In genomic region chr4:4384837-4385236, GRCh38 we compare ENCODE assay signal across 10 cellular contexts. TPM values are rescaled to one million over a fixed set of nuclear protein-coding genes. Genes with fewer than 3 reads are reported as not detected.
DNase-seq lines count a peak whose midpoint lies in the region; ATAC-seq, FAIRE-seq and TF ChIP-seq lines count a peak whose summit lies in the region.
"Had no signal": no experiment of that assay in that cellular context is flagged by ENCODE, and none has a peak within 500 bp of the region (broad histone marks: within the 10 kb centered on the region; RNA-seq: fewer than 3 reads in every experiment).

No MANE protein-coding gene starts in this region.

- H3K79me2 ChIP-seq in fibroblast of lung (ENCODE audit: control insufficient read depth, insufficient read depth, low read length), result no peaks in the 10 kb centered on the region

- 35 to 52% (median 37%) methylated on average over 5 of the region's 5 CpGs for WGBS in small intestine, 3 donors

- TF ChIP-seq CTCF in fibroblast of lung (conservative IDR thresholded peaks at IDR 0.05 in 1 of 2, IDR thresholded peaks at IDR 0.05 in 1 of 2; ENCODE audit: low read depth in 1 of 2, low read length in 2 of 2), result peak; percentile 26 to 27

- no peaks in the 10 kb centered on the region for H3K36me3 ChIP-seq in fibroblast of lung (ENCODE audit: control insufficient read depth, insufficient read depth, low read length)
- no peaks in the 10 kb centered on the region for H3K36me3 ChIP-seq in small intestine (ENCODE audit: control insufficient read depth in 2 of 2, insufficient read depth in 2 of 2, low read length in 2 of 2)
- H3K36me3 ChIP-seq: SJSA1 had no signal

- H3K27ac ChIP-seq in fibroblast of lung (ENCODE audit: insufficient read depth, low read length) (no peak overlapping the region), small intestine (ENCODE audit: low read depth in 1 of 2, low read length in 1 of 2) (no peak overlapping the region)
- H3K27ac ChIP-seq: SJSA1 had no signal

- H3K9ac ChIP-seq in fibroblast of lung (ENCODE audit: insufficient read depth, low read length), result no peak overlapping the region

- DNase-seq in A172 (ENCODE audit: low spot score) (peak; percentile 19), RPMI8226 (peak; percentile 27), fibroblast of lung (ENCODE audit: low read depth in 2 of 2) (no peak), hepatic stellate cell (ENCODE audit: low spot score) (no peak), small intestine (no peak)
- DNase-seq in effector CD4-positive, alpha-beta T cell, result no peak

- peak; percentile 82 for FAIRE-seq in G401.6 (lab: Jason Lieb, UNC)
- no peak for FAIRE-seq in small intestine (lab: Jason Lieb, UNC)

- H3K9me3 ChIP-seq in fibroblast of lung (ENCODE audit: control insufficient read depth, insufficient read depth, low read depth, low read length), result no peaks in the 10 kb centered on the region
- H3K9me3 ChIP-seq in small intestine (ENCODE audit: control insufficient read depth, low read depth), result no peaks in the 10 kb centered on the region
- H3K9me3 ChIP-seq: SJSA1 had no signal

- H4K20me1 ChIP-seq in fibroblast of lung (ENCODE audit: control insufficient read depth, extremely low read depth, insufficient read depth, low read length), result no peaks in the 10 kb centered on the region

- H3K4me2 ChIP-seq in fibroblast of lung (ENCODE audit: extremely low read depth, insufficient read depth, low read length), result no peak overlapping the region

- H3K4me1 ChIP-seq in fibroblast of lung (ENCODE audit: control insufficient read depth, extremely low read depth, insufficient read depth, low read length), result no peaks in the 10 kb centered on the region
- H3K4me1 ChIP-seq in small intestine (ENCODE audit: control insufficient read depth in 2 of 2, insufficient read depth in 1 of 2, low read depth in 1 of 2, low read length in 1 of 2), result no peaks in the 10 kb centered on the region

- no peak overlapping the region for H2AFZ ChIP-seq in fibroblast of lung (ENCODE audit: low read length)

- H3K27me3 ChIP-seq in fibroblast of lung (ENCODE audit: control insufficient read depth, insufficient read depth, low read length), result peaks cover 49% of the 10 kb centered on the region
- peaks cover 18 to 26% of the 10 kb centered on the region in 2 donors for H3K27me3 ChIP-seq in small intestine (ENCODE audit: control insufficient read depth in 2 of 2, insufficient read depth in 2 of 2, low read length in 2 of 2)

- no peak for ATAC-seq in GM21423 (IDR thresholded peaks at IDR 0.05; ENCODE audit: unreplicated experiment)

- H3K4me3 ChIP-seq in fibroblast of lung (replicated peaks in 1 of 4; ENCODE audit: control extremely low read depth in 1 of 4, insufficient read depth in 1 of 4, low read depth in 3 of 4, low read length in 4 of 4) (no peak overlapping the region), small intestine (ENCODE audit: low read depth in 1 of 2, low read length in 2 of 2) (no peak overlapping the region)
- H3K4me3 ChIP-seq: SJSA1 had no signal

RNA-seq across cellular contexts. Expression of gene NSG1, which starts 2.1 kb away (rescaled TPM):
- total RNA-seq in A172 (2014; rRNA removed; shearing (Covaris generic)), result 7.0 and 9.2 TPM in 2 replicates
- total RNA-seq in fibroblast of lung, result under 0.01 and 0.17 TPM in 2 replicates
- polyA plus RNA-seq in fibroblast of lung (1.1 TPM in 2 replicates), small intestine (1 to 10 TPM in 1 of 3 donors, under 1 TPM in 1, not detected in 1; 0.27 to 8.2 TPM)
- polyA plus RNA-seq in fibroblast of lung (2012), result 1.2 and 1.4 TPM in 2 replicates
- 0.70 and 1.2 TPM in 2 replicates for polyA minus RNA-seq in fibroblast of lung (ENCODE audit: low replicate concordance)
- total RNA-seq: glomerular endothelial cell, SJSA1 had no signal

Comparison
In these comparisons a context has a peak if more than half of its experiments do, and no peak if none do; other contexts are left out.
1. DNase-seq: peak in A172 (single experiment) and RPMI8226 (single experiment); none in fibroblast of lung (0 of 2), effector CD4-positive, alpha-beta T cell (single experiment), hepatic stellate cell (single experiment) and small intestine (single experiment).